In the genomic region with DNA sequence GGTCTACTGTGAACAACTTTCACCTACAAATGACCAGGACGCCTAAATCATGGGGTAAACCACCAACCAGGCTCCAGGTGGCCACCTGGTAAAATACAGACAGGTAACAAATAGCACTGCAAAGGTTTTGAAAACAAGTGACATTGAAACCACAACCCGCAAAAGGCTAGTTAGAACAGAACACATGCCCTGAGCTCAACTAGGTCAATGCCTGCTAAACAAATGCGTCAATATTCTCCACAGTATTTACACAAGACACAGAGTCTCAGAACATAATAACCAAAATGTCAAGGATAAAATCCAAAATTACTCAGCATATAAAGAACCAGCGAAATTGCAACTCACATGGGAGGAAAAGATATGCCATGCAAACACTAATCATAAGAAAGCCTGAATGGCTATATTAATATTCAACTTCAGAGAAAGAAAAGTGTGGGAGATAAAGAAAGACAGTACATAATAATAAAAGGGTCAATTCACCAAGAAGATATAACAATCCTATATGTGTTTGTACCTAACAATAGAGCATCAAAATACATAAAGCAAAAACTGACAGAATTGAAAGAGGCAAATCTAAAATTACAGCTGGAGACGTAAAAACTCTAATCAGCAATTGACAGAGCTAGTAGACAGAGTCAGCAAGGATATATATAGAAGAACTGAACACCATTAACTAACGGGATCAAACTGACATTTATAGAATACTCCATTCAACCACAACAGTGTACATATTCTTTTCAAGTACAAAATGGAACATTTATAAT, we compare ENCODE assay signal across 12 cellular contexts. TPM values are rescaled to one million over a fixed set of nuclear protein-coding genes. Genes with fewer than 3 reads are reported as not detected.
A peak's percentile ranks its signal among the peaks of the same experiment; 100 is the strongest.
DNase-seq lines count a peak whose midpoint lies in the region; ATAC-seq and TF ChIP-seq lines count a peak whose summit lies in the region.
"Had no signal": no experiment of that assay in that cellular context is flagged by ENCODE, and none has a peak within 500 bp of the region (broad histone marks: within the 10 kb centered on the region; RNA-seq: fewer than 3 reads in every experiment).

No MANE protein-coding gene starts in this region.

- H4K20me1 ChIP-seq in Karpas-422 (ENCODE audit: insufficient read depth, low read depth, low read length), result no peaks in the 10 kb centered on the region
- H4K20me1 ChIP-seq in hepatocyte (ENCODE audit: insufficient read depth, poor library complexity, severe bottlenecking), result peaks cover 3% of the 10 kb centered on the region

- ATAC-seq in HG02798 (IDR thresholded peaks at IDR 0.05; ENCODE audit: poor library complexity, unreplicated experiment), result no peak

- H3K36me3 Mint-ChIP-seq in activated CD4-positive, alpha-beta T cell treated with anti-CD3 and anti-CD28 coated beads, Interleukin-2, amount 10 ng/mL, durations not matched to agents 24 days and 14 days (ENCODE audit: low read depth), result peaks cover 20% of the 10 kb centered on the region

- H3K4me1 Mint-ChIP-seq in activated CD4-positive, alpha-beta T cell treated with anti-CD3 and anti-CD28 coated beads, Interleukin-2, amount 10 ng/mL, durations not matched to agents 24 days and 14 days, result peaks cover 3% of the 10 kb centered on the region

- H2AFZ ChIP-seq in Karpas-422 (ENCODE audit: low read length) (no peak overlapping the region), hepatocyte (no peak overlapping the region)

- H3K4me3 Mint-ChIP-seq in activated CD4-positive, alpha-beta T cell treated with anti-CD3 and anti-CD28 coated beads, Interleukin-2, amount 10 ng/mL, durations not matched to agents 24 days and 14 days, result no peak overlapping the region
- H3K4me3 Mint-ChIP-seq: T-helper 1 cell treated with Interleukin-12 subunit alpha and Interleukin-12 subunit beta and Interleukin-4 antibody, amounts not matched to agents 30 μg/mL and 1 μg/mL, for 36 hours had no signal

- H3K9me3 ChIP-seq in Karpas-422 (ENCODE audit: low read length) (no peaks in the 10 kb centered on the region), hepatocyte (ENCODE audit: low read depth) (peaks cover 6% of the 10 kb centered on the region), skeletal muscle tissue (ENCODE audit: control insufficient read depth in 3 of 3, low read length in 3 of 3) (no peaks in the 10 kb centered on the region)

- H3K79me2 ChIP-seq in Karpas-422 (ENCODE audit: low read length) (peaks cover 98% of the 10 kb centered on the region), hepatocyte (peaks cover 98% of the 10 kb centered on the region)

- peaks cover 3% of the 10 kb centered on the region for H3K9me3 Mint-ChIP-seq in activated CD4-positive, alpha-beta T cell treated with anti-CD3 and anti-CD28 coated beads, Interleukin-2, amount 10 ng/mL, durations not matched to agents 24 days and 14 days

- intact Hi-C loops in activated CD4-positive, alpha-beta T cell treated with anti-CD3 and anti-CD28 coated beads, Interleukin-2, amount 10 ng/mL, durations not matched to agents 24 days and 14 days (cut with micrococcal nuclease), result no loop called here

- H3K9me2 ChIP-seq in Karpas-422 (replicated peaks; ENCODE audit: insufficient read depth, low read length), result no peaks in the 10 kb centered on the region
- no peaks in the 10 kb centered on the region for H3K9me2 ChIP-seq in hepatocyte (replicated peaks; ENCODE audit: insufficient read depth)

- WGBS in hepatocyte (ENCODE audit: low lambda C conversion rate, missing lambda C conversion rate), result 73% methylated on average over 6 of the region's 6 CpGs

- H3K27ac Mint-ChIP-seq in activated CD4-positive, alpha-beta T cell treated with anti-CD3 and anti-CD28 coated beads, Interleukin-2, amount 10 ng/mL, durations not matched to agents 24 days and 14 days, result no peak overlapping the region
- H3K27ac Mint-ChIP-seq: T-helper 1 cell treated with Interleukin-12 subunit alpha and Interleukin-12 subunit beta and Interleukin-4 antibody, amounts not matched to agents 30 μg/mL and 1 μg/mL, for 36 hours had no signal

- TF ChIP-seq CTCF in hepatocyte (IDR thresholded peaks at IDR 0.05; ENCODE audit: poor library complexity), result no peak

- H3K4me3 ChIP-seq in Karpas-422 (ENCODE audit: low read length) (no peak overlapping the region), hepatocyte (no peak overlapping the region), skeletal muscle tissue (ENCODE audit: low read length in 3 of 3) (no peak overlapping the region)

- H3K4me1 ChIP-seq in Karpas-422 (ENCODE audit: low read length) (peaks cover 71% of the 10 kb centered on the region), hepatocyte (ENCODE audit: insufficient read depth) (peaks cover 33% of the 10 kb centered on the region), skeletal muscle tissue (ENCODE audit: control insufficient read depth in 3 of 3, insufficient read depth in 3 of 3, low read length in 3 of 3) (peaks cover 7 to 8% (median 7%) of the 10 kb centered on the region in 3 donors)

- H3K27me3 Mint-ChIP-seq in activated CD4-positive, alpha-beta T cell treated with anti-CD3 and anti-CD28 coated beads, Interleukin-2, amount 10 ng/mL, durations not matched to agents 24 days and 14 days, result no peaks in the 10 kb centered on the region

- H3K36me3 ChIP-seq in Karpas-422 (ENCODE audit: insufficient read depth, low read length), result peaks cover 21% of the 10 kb centered on the region; the same call in 1 of the 2 replicates
- H3K36me3 ChIP-seq in hepatocyte (replicated peaks; ENCODE audit: insufficient read depth, low read depth), result no peaks in the 10 kb centered on the region
- H3K36me3 ChIP-seq in skeletal muscle tissue (ENCODE audit: control insufficient read depth in 3 of 3, insufficient read depth in 3 of 3, low read length in 3 of 3), result no peaks in the 10 kb centered on the region

- DNase-seq in Karpas-422 (no peak), caudate nucleus (lab: John Stamatoyannopoulos, UW) (no peak), hepatocyte (ENCODE audit: low spot score) (no peak), NAMALWA (ENCODE audit: low spot score) (no peak)
- DNase-seq in activated CD4-positive, alpha-beta T cell treated with anti-CD3 and anti-CD28 coated beads, Interleukin-2, amount 10 ng/mL, durations not matched to agents 24 days and 14 days, result no peak
- DNase-seq in stimulated activated CD4-positive, alpha-beta T cell treated with anti-CD3 and anti-CD28 coated beads, Interleukin-1b, Interleukin-23, amount 100 ng/mL, for 48 hours, result no peak
- DNase-seq: amygdala, mesendoderm, NCI-H774 had no signal

- H3K27me3 ChIP-seq in Karpas-422 (ENCODE audit: low read length) (no peaks in the 10 kb centered on the region), hepatocyte (no peaks in the 10 kb centered on the region), skeletal muscle tissue (ENCODE audit: control insufficient read depth in 3 of 3, insufficient read depth in 3 of 3, low read length in 3 of 3) (no peaks in the 10 kb centered on the region)

- H3K27ac ChIP-seq in Karpas-422 (ENCODE audit: low read length), result peak overlapping the region; percentile 64
- H3K27ac ChIP-seq in caudate nucleus (ENCODE audit: low read depth, low read length), result peak overlapping the region; percentile 49
- H3K27ac ChIP-seq in hepatocyte, result peak overlapping the region; percentile 6
- peak overlapping the region; percentile 31 for H3K27ac ChIP-seq in skeletal muscle tissue (ENCODE audit: low read depth, low read length)

- H3K4me2 ChIP-seq in Karpas-422 (ENCODE audit: low read depth, low read length, poor library complexity, severe bottlenecking) (peak overlapping the region; percentile 1), hepatocyte (no peak overlapping the region)

- H3K9ac ChIP-seq in Karpas-422 (ENCODE audit: low read length) (no peak overlapping the region), skeletal muscle tissue (ENCODE audit: low read depth in 1 of 3, low read length in 3 of 3) (peak overlapping the region in 2 of 3 donors; percentile 2 to 15)

RNA-seq across cellular contexts. Expression of a gene that starts 47.6 kb away (rescaled TPM):
- total RNA-seq in Karpas-422 (2014; rRNA removed; shearing (Covaris generic); ENCODE audit: low replicate concordance), result 16.7 and 22.6 TPM in 2 replicates
- total RNA-seq in hepatocyte (20.2 and 21.7 TPM in 2 replicates), skeletal muscle tissue (9.9 TPM)
- polyA plus RNA-seq in hepatocyte, result 12.4 and 13.4 TPM in 2 replicates
- 12.5 and 13.1 TPM in 2 replicates for total RNA-seq in activated CD4-positive, alpha-beta T cell treated with anti-CD3 and anti-CD28 coated beads, Interleukin-2, amount 10 ng/mL, durations not matched to agents 24 days and 14 days

Comparison
In these comparisons a context has a peak if more than half of its experiments do, and no peak if none do; other contexts are left out.
1. H3K27ac ChIP-seq: peak in every context shown above with its lines; median percentile 64 in Karpas-422; 49 in caudate nucleus; 31 in skeletal muscle tissue; 6 in hepatocyte.